ENCODE assay signal across 13 cellular contexts in genomic region chr11:47858169-47858543, GRCh38. TPM values are rescaled to one million over a fixed set of nuclear protein-coding genes. Genes with fewer than 3 reads are reported as not detected.
DNase-seq lines count a peak whose midpoint lies in the region; ATAC-seq, FAIRE-seq and TF ChIP-seq lines count a peak whose summit lies in the region.
"Had no signal": no experiment of that assay in that cellular context is flagged by ENCODE, and none has a peak within 500 bp of the region (broad histone marks: within the 10 kb centered on the region; RNA-seq: fewer than 3 reads in every experiment).

No MANE protein-coding gene starts in this region.

- TF ChIP-seq POLR2A in spleen (IDR thresholded peaks at IDR 0.05): no peak

- 40 to 74% (median 58%) methylated on average over 7 of the region's 7 CpGs for WGBS in spleen, 5 donors
- WGBS in pancreas, 2 donors: 62 to 64% methylated on average over 7 of the region's 7 CpGs

- H3K36me3 Mint-ChIP-seq in activated naive CD8-positive, alpha-beta T cell treated with anti-CD3 and anti-CD28 coated beads, Interleukin-2, amount 50 U/mL, for 24 hours (ENCODE audit: low read depth): no peaks in the 10 kb centered on the region

- no peaks in the 10 kb centered on the region for H3K27me3 Mint-ChIP-seq in activated naive CD8-positive, alpha-beta T cell treated with anti-CD3 and anti-CD28 coated beads, Interleukin-2, amount 50 U/mL, for 24 hours
- H3K27me3 Mint-ChIP-seq: activated CD4-positive, alpha-beta memory T cell treated with anti-CD3 and anti-CD28 coated beads, Interleukin-2, amount 10 ng/mL, durations not matched to agents 7 days and 5 days had no signal

- no peaks in the 10 kb centered on the region for H3K79me2 ChIP-seq in MM.1S (ENCODE audit: low read length)

- H3K36me3 ChIP-seq in spleen (no peaks in the 10 kb centered on the region), pancreas (no peaks in the 10 kb centered on the region), MM.1S (replicated peaks; ENCODE audit: insufficient read depth, low read length) (no peaks in the 10 kb centered on the region)
- H3K36me3 ChIP-seq: cardiac muscle cell, stomach had no signal

- FAIRE-seq in RCC 7860 (lab: Jason Lieb, UNC) (no peak), pancreas (lab: Jason Lieb, UNC) (no peak)

- no peak overlapping the region for H3K27ac Mint-ChIP-seq in activated naive CD8-positive, alpha-beta T cell treated with anti-CD3 and anti-CD28 coated beads, Interleukin-2, amount 50 U/mL, for 24 hours
- H3K27ac Mint-ChIP-seq: activated CD4-positive, alpha-beta memory T cell treated with anti-CD3 and anti-CD28 coated beads, Interleukin-2, amount 10 ng/mL, durations not matched to agents 7 days and 5 days had no signal

- intact Hi-C loops in spleen (cut with DNase I; ENCODE audit: low total_unique reads): loop anchor here (10.0 kb wide), 1 partner anchor 57 kb away; no protein-coding TSS in a partner anchor
- intact Hi-C loops in pancreas (cut with DNase I): no loop called here

- no peaks in the 10 kb centered on the region for H4K20me1 ChIP-seq in MM.1S (ENCODE audit: insufficient read depth, low read length)

- no peaks in the 10 kb centered on the region for H3K9me2 ChIP-seq in MM.1S (replicated peaks; ENCODE audit: insufficient read depth, low read length)

- DNase-seq in RCC 7860 (ENCODE audit: low spot score) (peak; percentile 5), fibroblast of mammary gland (ENCODE audit: low read depth) (peak; percentile 83), spleen (no peak), NCI-H446 treated with DMSO at 0.1 percent for 48 hours (lab: John Stamatoyannopoulos, UW) (no peak), pancreas (no peak), MM.1S (no peak)
- no peak for DNase-seq in activated naive CD8-positive, alpha-beta T cell treated with anti-CD3 and anti-CD28 coated beads, Interleukin-2, amount 50 U/mL, for 24 hours
- DNase-seq: activated CD4-positive, alpha-beta memory T cell treated with anti-CD3 and anti-CD28 coated beads, Interleukin-2, amount 10 ng/mL, durations not matched to agents 7 days and 5 days; NK-92 treated with Interleukin-12 subunit alpha and Interleukin-12 subunit beta, amount 100 ng/mL, for 24 hours; stomach had no signal

- H3K4me3 ChIP-seq in fibroblast of mammary gland (ENCODE audit: control insufficient read depth, low read depth, low read length): no peak overlapping the region
- no peak overlapping the region for H3K4me3 ChIP-seq in spleen
- H3K4me3 ChIP-seq in pancreas: no peak overlapping the region
- no peak overlapping the region for H3K4me3 ChIP-seq in MM.1S (ENCODE audit: low read length)
- H3K4me3 ChIP-seq: cardiac muscle cell, skin epidermis, stomach had no signal

- H3K27me3 ChIP-seq in spleen (replicated peaks in 1 of 7) (no peaks in the 10 kb centered on the region), pancreas (no peaks in the 10 kb centered on the region), MM.1S (replicated peaks; ENCODE audit: insufficient read depth, low read length) (peaks cover 4% of the 10 kb centered on the region; the same call in 1 of the 2 replicates)
- H3K27me3 ChIP-seq: cardiac muscle cell, stomach had no signal

- H3F3A ChIP-seq in MM.1S (ENCODE audit: insufficient read depth, low read length): peaks cover 2% of the 10 kb centered on the region

- H3K9ac ChIP-seq in MM.1S (ENCODE audit: low read length): no peak overlapping the region

- H3K4me2 ChIP-seq in MM.1S (ENCODE audit: low read depth, low read length): no peak overlapping the region

- no peak overlapping the region for H2AFZ ChIP-seq in MM.1S (ENCODE audit: low read length)

- peaks cover 29% of the 10 kb centered on the region for H3K4me1 Mint-ChIP-seq in activated naive CD8-positive, alpha-beta T cell treated with anti-CD3 and anti-CD28 coated beads, Interleukin-2, amount 50 U/mL, for 24 hours

- no peaks in the 10 kb centered on the region for H3K9me3 Mint-ChIP-seq in activated naive CD8-positive, alpha-beta T cell treated with anti-CD3 and anti-CD28 coated beads, Interleukin-2, amount 50 U/mL, for 24 hours
- H3K9me3 Mint-ChIP-seq: activated CD4-positive, alpha-beta memory T cell treated with anti-CD3 and anti-CD28 coated beads, Interleukin-2, amount 10 ng/mL, durations not matched to agents 7 days and 5 days had no signal

- H3K4me3 Mint-ChIP-seq in activated naive CD8-positive, alpha-beta T cell treated with anti-CD3 and anti-CD28 coated beads, Interleukin-2, amount 50 U/mL, for 24 hours: no peak overlapping the region
- H3K4me3 Mint-ChIP-seq: activated CD4-positive, alpha-beta memory T cell treated with anti-CD3 and anti-CD28 coated beads, Interleukin-2, amount 10 ng/mL, durations not matched to agents 7 days and 5 days had no signal

- H3K4me1 ChIP-seq in spleen (peaks cover 36 to 99% (median 73%) of the 10 kb centered on the region in 6 donors), pancreas (peaks cover 0 to 5% (median 0%) of the 10 kb centered on the region in 3 donors), MM.1S (ENCODE audit: low read length) (peaks cover 5% of the 10 kb centered on the region)

- peak; percentile 15 for ATAC-seq in GM19324 (IDR thresholded peaks at IDR 0.05; ENCODE audit: low FRiP score, unreplicated experiment)
- no peak for ATAC-seq in pancreas
- no peak for ATAC-seq in activated naive CD8-positive, alpha-beta T cell treated with anti-CD3 and anti-CD28 coated beads, Interleukin-2, amount 50 U/mL, for 24 hours

- H3K27ac ChIP-seq in spleen (peak overlapping the region in 7 of 8 donors; percentile 18 to 78 (median 53)), pancreas (no peak overlapping the region), MM.1S (ENCODE audit: low read length) (no peak overlapping the region)
- H3K27ac ChIP-seq: cardiac muscle cell had no signal

- H3K9me3 ChIP-seq in spleen (no peaks in the 10 kb centered on the region), pancreas (no peaks in the 10 kb centered on the region), MM.1S (replicated peaks; ENCODE audit: insufficient read depth, low read length) (no peaks in the 10 kb centered on the region)
- H3K9me3 ChIP-seq: stomach had no signal

- no peak for TF ChIP-seq CTCF in fibroblast of mammary gland (conservative IDR thresholded peaks at IDR 0.05; ENCODE audit: control insufficient read depth, insufficient read depth, low read depth, low read length)
- TF ChIP-seq CTCF in spleen (IDR thresholded peaks at IDR 0.05 in 8 of 11, conservative IDR thresholded peaks at IDR 0.05 in 3 of 11): no peak
- no peak for TF ChIP-seq CTCF in pancreas (IDR thresholded peaks at IDR 0.05)
- no peak for TF ChIP-seq CTCF in MM.1S (IDR thresholded peaks at IDR 0.05; ENCODE audit: low read length)

RNA-seq across cellular contexts. Expression of gene NUP160, which starts 10.0 kb away (rescaled TPM):
- total RNA-seq in spleen: 10 to 100 TPM; 39.8 to 54.8 (median 46.9) TPM
- polyA plus RNA-seq in spleen: 10 to 100 TPM; 16.0 to 20.3 (median 16.0) TPM
- total RNA-seq in pancreas: 10 to 100 TPM; 12.0 to 20.2 (median 13.8) TPM
- polyA plus RNA-seq in pancreas: 10 to 100 TPM in 1 of 2 donors, 1 to 10 TPM in 1; 9.7 to 15.2 TPM

Comparison
In these comparisons a context has a peak if more than half of its experiments do, and no peak if none do; other contexts are left out.
1. DNase-seq: peak in RCC 7860 (single experiment) and fibroblast of mammary gland (single experiment); none in spleen (single experiment), NCI-H446 treated with DMSO at 0.1 percent for 48 hours (single experiment), pancreas (0 of 6), MM.1S (single experiment) and activated naive CD8-positive, alpha-beta T cell treated with anti-CD3 and anti-CD28 coated beads, Interleukin-2, amount 50 U/mL, for 24 hours (single experiment).
2. H3K27ac ChIP-seq: peak in spleen (7 of 8); none in pancreas (0 of 4) and MM.1S (single experiment).